ENCODE assay signal across 24 cellular contexts in genomic region chr1:50582346-50582745, GRCh38.
DNase-seq lines count a peak whose midpoint lies in the region; ATAC-seq and TF ChIP-seq lines count a peak whose summit lies in the region.
"Had no signal": no experiment of that assay in that cellular context is flagged by ENCODE, and none has a peak within 500 bp of the region (broad histone marks: within the 10 kb centered on the region; RNA-seq: fewer than 3 reads in every experiment).

No MANE protein-coding gene starts in this region.

- no peak overlapping the region for H3K4me3 ChIP-seq in retinal pigment epithelial cell (ENCODE audit: low read length)
- H3K4me3 ChIP-seq: A549, GM12878, Peyer's patch had no signal

- H3K36me3 Mint-ChIP-seq in HFFc6 (ENCODE audit: low read depth) (no peaks in the 10 kb centered on the region), endothelial cell (ENCODE audit: low read depth, unreplicated experiment) (no peaks in the 10 kb centered on the region)

- H3K27ac Mint-ChIP-seq in HFFc6 (no peak overlapping the region), endothelial cell (ENCODE audit: unreplicated experiment) (no peak overlapping the region)

- DNase-seq in HFFc6 (no peak), endothelial cell (ENCODE audit: low spot score) (no peak), retinal pigment epithelial cell (ENCODE audit: low read depth) (no peak), GM13976 (ENCODE audit: low spot score) (no peak), medulla oblongata (ENCODE audit: extremely low spot score) (no peak), omental fat pad (ENCODE audit: low spot score) (no peak)
- DNase-seq: C1 segment of cervical spinal cord; CD4-positive, alpha-beta memory T cell; COR-L47; DMS53; KBM-7; MM.1S; NCI-H1048; NCI-H1417 treated with DMSO at 0.1 percent for 48 hours; NCI-H1694 treated with DMSO at 0.1 percent for 48 hours; NCI-H2081; NCI-H2227 treated with DMSO at 0.1 percent for 48 hours; NCI-H69; OCI-M1; Peyer's patch; SHP77 treated with DMSO at 0.1 percent for 48 hours had no signal

- ATAC-seq in omental fat pad (ENCODE audit: low FRiP score), result no peak
- ATAC-seq: A549, GM12878 had no signal

- in situ Hi-C loops in GM13976 (cut with MboI; ENCODE audit: low sequenced_read_pairs, unreplicated experiment), result no loop called here

- H3K9me3 Mint-ChIP-seq in HFFc6 (no peaks in the 10 kb centered on the region), endothelial cell (ENCODE audit: unreplicated experiment) (no peaks in the 10 kb centered on the region)
- H3K9me3 Mint-ChIP-seq: CD4-positive, alpha-beta memory T cell had no signal

- H3K27me3 Mint-ChIP-seq in HFFc6 (ENCODE audit: insufficient read depth), result no peaks in the 10 kb centered on the region
- H3K27me3 Mint-ChIP-seq in endothelial cell (ENCODE audit: unreplicated experiment), result no peaks in the 10 kb centered on the region
- H3K27me3 Mint-ChIP-seq: CD4-positive, alpha-beta memory T cell had no signal

- H3K4me1 Mint-ChIP-seq in HFFc6 (ENCODE audit: low read depth) (no peaks in the 10 kb centered on the region), endothelial cell (ENCODE audit: unreplicated experiment) (no peaks in the 10 kb centered on the region)
- H3K4me1 Mint-ChIP-seq: CD4-positive, alpha-beta memory T cell had no signal

- peak; percentile 23; the same call in 1 of the 3 replicates for TF ChIP-seq CTCF in GM12872 (IDR thresholded peaks at IDR 0.05; ENCODE audit: insufficient read depth, low read depth, low read length)
- TF ChIP-seq CTCF in HFFc6 (IDR thresholded peaks at IDR 0.05), result peak; percentile 44
- peak; percentile 40 for TF ChIP-seq CTCF in endothelial cell (IDR thresholded peaks at IDR 0.05; ENCODE audit: unreplicated experiment)
- TF ChIP-seq CTCF in retinal pigment epithelial cell (conservative IDR thresholded peaks at IDR 0.05; ENCODE audit: low read depth, low read length), result peak; percentile 7
- no peak for TF ChIP-seq CTCF in GM13976 (IDR thresholded peaks at IDR 0.05; ENCODE audit: borderline replicate concordance, control extremely low read depth, extremely low read depth, insufficient read depth, missing control alignments)
- TF ChIP-seq CTCF in omental fat pad (IDR thresholded peaks at IDR 0.05), result no peak

- H3K4me3 Mint-ChIP-seq in HFFc6, result no peak overlapping the region
- H3K4me3 Mint-ChIP-seq in endothelial cell (ENCODE audit: unreplicated experiment), result no peak overlapping the region
- H3K4me3 Mint-ChIP-seq: CD4-positive, alpha-beta memory T cell had no signal

Comparison
In these comparisons a context has a peak if more than half of its experiments do, and no peak if none do; other contexts are left out.
1. CTCF ChIP-seq: peak in GM12872 (single experiment), HFFc6 (single experiment), endothelial cell (single experiment) and retinal pigment epithelial cell (single experiment); none in GM13976 (single experiment) and omental fat pad (0 of 3).